1 cellular context compared by ENCODE assay signal in genomic region chr6:28140616-28141015, GRCh38.
TF ChIP-seq lines count a peak whose summit lies in the region.

No MANE protein-coding gene starts in this region.

TF ChIP-seq in endothelial cell of umbilical vein, 7 proteins besides CTCF, POLR2A, EP300 and RAD21 (continued from another document):
- TF ChIP-seq MAX (IDR thresholded peaks at IDR 0.05; ENCODE audit: insufficient read depth, insufficient read length) = no peak
